ENCODE assay signal across 14 cellular contexts in the genomic region with DNA sequence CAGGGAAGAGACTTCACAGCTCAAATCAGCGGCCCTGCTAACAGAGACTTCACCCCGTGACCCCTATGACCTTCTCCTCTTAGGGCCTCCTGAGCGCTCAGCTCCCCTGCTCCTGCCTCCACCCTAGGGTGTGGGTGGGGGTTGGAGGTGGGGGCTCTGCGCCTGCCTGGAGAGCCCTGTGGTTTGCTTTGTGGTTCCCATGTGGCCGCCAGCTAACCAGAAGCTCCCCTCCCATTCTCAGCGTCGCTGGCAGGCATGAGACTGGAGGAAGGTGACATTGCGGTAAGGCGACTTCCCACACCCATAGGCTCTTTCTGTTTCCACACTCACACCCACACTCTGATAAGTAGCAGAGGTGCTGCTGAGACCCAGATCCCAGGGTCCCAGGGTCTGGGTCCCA. TPM values are rescaled to one million over a fixed set of nuclear protein-coding genes. Genes with fewer than 3 reads are reported as not detected.
A peak's percentile ranks its signal among the peaks of the same experiment; 100 is the strongest.
DNase-seq lines count a peak whose midpoint lies in the region; ATAC-seq lines count a peak whose summit lies in the region.
"Had no signal": no experiment of that assay in that cellular context is flagged by ENCODE, and none has a peak within 500 bp of the region (broad histone marks: within the 10 kb centered on the region; RNA-seq: fewer than 3 reads in every experiment).

No MANE protein-coding gene starts in this region.

- peaks cover 0 to 30% (median 20%) of the 10 kb centered on the region in 4 donors for H3K4me1 Mint-ChIP-seq in CD4-positive, CD25-positive, alpha-beta regulatory T cell
- peaks cover 27% of the 10 kb centered on the region for H3K4me1 Mint-ChIP-seq in activated T-cell treated with anti-CD3 and anti-CD28 coated beads, Interleukin-2, amount 50 U/mL, for 72 hours (ENCODE audit: low read depth)
- peaks cover 25 to 33% of the 10 kb centered on the region in 2 donors for H3K4me1 Mint-ChIP-seq in natural killer cell treated with Interleukin-12 subunit alpha and Interleukin-12 subunit beta and Interleukin-15 and Interleukin-18, amount 100 ng/mL, for 72 hours (ENCODE audit: low read depth in 2 of 2)
- H3K4me1 Mint-ChIP-seq: neural crest cell had no signal

- H3K36me3 Mint-ChIP-seq in CD4-positive, CD25-positive, alpha-beta regulatory T cell, result peaks cover 3% of the 10 kb centered on the region
- peaks cover 5 to 12% of the 10 kb centered on the region in 2 donors for H3K36me3 Mint-ChIP-seq in activated T-cell treated with anti-CD3 and anti-CD28 coated beads, Interleukin-2, amount 50 U/mL, for 72 hours (ENCODE audit: insufficient read depth in 2 of 2)
- H3K36me3 Mint-ChIP-seq in natural killer cell treated with Interleukin-12 subunit alpha and Interleukin-12 subunit beta and Interleukin-15 and Interleukin-18, amount 100 ng/mL, for 72 hours, result no peaks in the 10 kb centered on the region

- no peak overlapping the region for H3K27ac ChIP-seq in CD4-positive, CD25-positive, alpha-beta regulatory T cell (ENCODE audit: insufficient read depth, low read length, poor library complexity, severe bottlenecking)

- peaks cover 20% of the 10 kb centered on the region for H3K4me1 ChIP-seq in CD4-positive, CD25-positive, alpha-beta regulatory T cell (ENCODE audit: control insufficient read depth, insufficient read depth, low read length, poor library complexity, severe bottlenecking)
- H3K4me1 ChIP-seq: HAP-1 had no signal

- H3K4me3 ChIP-seq in CD4-positive, CD25-positive, alpha-beta regulatory T cell (ENCODE audit: low read depth, low read length), result peak overlapping the region; percentile 13
- H3K4me3 ChIP-seq: HAP-1 had no signal

- no peaks in the 10 kb centered on the region for H3K27me3 Mint-ChIP-seq in CD4-positive, CD25-positive, alpha-beta regulatory T cell
- no peaks in the 10 kb centered on the region for H3K27me3 Mint-ChIP-seq in activated T-cell treated with anti-CD3 and anti-CD28 coated beads, Interleukin-2, amount 50 U/mL, for 72 hours (ENCODE audit: low read depth)
- H3K27me3 Mint-ChIP-seq in natural killer cell treated with Interleukin-12 subunit alpha and Interleukin-12 subunit beta and Interleukin-15 and Interleukin-18, amount 100 ng/mL, for 72 hours, result peaks cover 0 to 4% of the 10 kb centered on the region in 2 donors

- peaks cover 2% of the 10 kb centered on the region for H3K36me3 ChIP-seq in CD4-positive, CD25-positive, alpha-beta regulatory T cell (ENCODE audit: control insufficient read depth, insufficient read depth, low read length)

- H3K4me3 Mint-ChIP-seq in CD4-positive, CD25-positive, alpha-beta regulatory T cell, result peak overlapping the region in 3 of 4 donors; percentile 52 to 79 (median 63)
- H3K4me3 Mint-ChIP-seq in activated T-cell treated with anti-CD3 and anti-CD28 coated beads, Interleukin-2, amount 50 U/mL, for 72 hours, result peak overlapping the region in 1 of 2 donors; percentile 38
- H3K4me3 Mint-ChIP-seq in natural killer cell treated with Interleukin-12 subunit alpha and Interleukin-12 subunit beta and Interleukin-15 and Interleukin-18, amount 100 ng/mL, for 72 hours, result no peak overlapping the region
- H3K4me3 Mint-ChIP-seq: neural crest cell had no signal

- no peaks in the 10 kb centered on the region for H3K9me3 ChIP-seq in CD4-positive, CD25-positive, alpha-beta regulatory T cell (ENCODE audit: control insufficient read depth in 2 of 2, low read length in 2 of 2)
- H3K9me3 ChIP-seq: HAP-1 had no signal

- peak overlapping the region; percentile 79 to 84 (median 82) for H3K27ac Mint-ChIP-seq in CD4-positive, CD25-positive, alpha-beta regulatory T cell
- no peak overlapping the region for H3K27ac Mint-ChIP-seq in activated T-cell treated with anti-CD3 and anti-CD28 coated beads, Interleukin-2, amount 50 U/mL, for 72 hours
- H3K27ac Mint-ChIP-seq in natural killer cell treated with Interleukin-12 subunit alpha and Interleukin-12 subunit beta and Interleukin-15 and Interleukin-18, amount 100 ng/mL, for 72 hours, result no peak overlapping the region

- no peaks in the 10 kb centered on the region for H3K27me3 ChIP-seq in CD4-positive, CD25-positive, alpha-beta regulatory T cell (ENCODE audit: control insufficient read depth, insufficient read depth, low read length)

- H3K9me3 Mint-ChIP-seq in CD4-positive, CD25-positive, alpha-beta regulatory T cell, result no peaks in the 10 kb centered on the region
- no peaks in the 10 kb centered on the region for H3K9me3 Mint-ChIP-seq in activated T-cell treated with anti-CD3 and anti-CD28 coated beads, Interleukin-2, amount 50 U/mL, for 72 hours
- no peaks in the 10 kb centered on the region for H3K9me3 Mint-ChIP-seq in natural killer cell treated with Interleukin-12 subunit alpha and Interleukin-12 subunit beta and Interleukin-15 and Interleukin-18, amount 100 ng/mL, for 72 hours
- H3K9me3 Mint-ChIP-seq: neural crest cell had no signal

- peak in 2 of 3 donors; percentile 7 to 65 for DNase-seq in CD4-positive, CD25-positive, alpha-beta regulatory T cell
- DNase-seq in OCI-M1 (lab: John Stamatoyannopoulos, UW) (peak; percentile 82), H4 (ENCODE audit: low spot score) (no peak), hepatic stellate cell (ENCODE audit: low spot score) (no peak)
- peak; percentile 12 to 22 for DNase-seq in activated T-cell treated with anti-CD3 and anti-CD28 coated beads, Interleukin-2, amount 50 U/mL, for 72 hours
- no peak for DNase-seq in natural killer cell treated with Interleukin-12 subunit alpha and Interleukin-12 subunit beta and Interleukin-15 and Interleukin-18, amount 100 ng/mL, for 72 hours (ENCODE audit: low spot score)
- DNase-seq: effector CD8-positive, alpha-beta T cell; NCI-H1694 treated with DMSO at 0.1 percent for 48 hours; NCI-H526 treated with DMSO at 0.1 percent for 48 hours; SIG-M5 had no signal

- ATAC-seq in CD4-positive, CD25-positive, alpha-beta regulatory T cell (ENCODE audit: low read depth in 2 of 2), result peak in 1 of 2 donors; percentile 45
- peak; percentile 59 to 69 for ATAC-seq in activated T-cell treated with anti-CD3 and anti-CD28 coated beads, Interleukin-2, amount 50 U/mL, for 72 hours (replicated peaks in 1 of 2)
- ATAC-seq in natural killer cell treated with Interleukin-12 subunit alpha and Interleukin-12 subunit beta and Interleukin-15 and Interleukin-18, amount 100 ng/mL, for 72 hours, result peak; percentile 75 to 78
- no peak for ATAC-seq in HG03460 (IDR thresholded peaks at IDR 0.05; ENCODE audit: unreplicated experiment)
- ATAC-seq in GM18858 (IDR thresholded peaks at IDR 0.05; ENCODE audit: unreplicated experiment), result no peak

RNA-seq across cellular contexts. Expression of a gene that starts 27.6 kb away (rescaled TPM):
- total RNA-seq in CD4-positive, CD25-positive, alpha-beta regulatory T cell, result 5.6 TPM
- polyA plus RNA-seq in CD4-positive, CD25-positive, alpha-beta regulatory T cell, result 1 to 10 TPM in 3 of 4 donors, under 1 TPM in 1; 0.72 to 3.0 (median 1.7) TPM
- total RNA-seq in activated T-cell treated with anti-CD3 and anti-CD28 coated beads, Interleukin-2, amount 50 U/mL, for 72 hours, result 1 to 10 TPM; 2.4 to 2.9 TPM
- total RNA-seq in natural killer cell treated with Interleukin-12 subunit alpha and Interleukin-12 subunit beta and Interleukin-15 and Interleukin-18, amount 100 ng/mL, for 72 hours, result 10 to 100 TPM in 1 of 2 donors, 1 to 10 TPM in 1; 3.8 to 11.4 TPM
- 0.08 and 1.3 TPM in 2 replicates for total RNA-seq in H4 (2014; rRNA removed; shearing (Covaris generic))

Comparison
In these comparisons a context has a peak if more than half of its experiments do, and no peak if none do; other contexts are left out.
1. ATAC-seq: peak in activated T-cell treated with anti-CD3 and anti-CD28 coated beads, Interleukin-2, amount 50 U/mL, for 72 hours (2 of 2) and natural killer cell treated with Interleukin-12 subunit alpha and Interleukin-12 subunit beta and Interleukin-15 and Interleukin-18, amount 100 ng/mL, for 72 hours (2 of 2); none in HG03460 (single experiment) and GM18858 (single experiment).
2. DNase-seq: peak in CD4-positive, CD25-positive, alpha-beta regulatory T cell (2 of 3), OCI-M1 (single experiment) and activated T-cell treated with anti-CD3 and anti-CD28 coated beads, Interleukin-2, amount 50 U/mL, for 72 hours (2 of 2); none in natural killer cell treated with Interleukin-12 subunit alpha and Interleukin-12 subunit beta and Interleukin-15 and Interleukin-18, amount 100 ng/mL, for 72 hours (single experiment), H4 (single experiment) and hepatic stellate cell (single experiment).
3. H3K27ac Mint-ChIP-seq: peak in CD4-positive, CD25-positive, alpha-beta regulatory T cell (3 of 3); none in activated T-cell treated with anti-CD3 and anti-CD28 coated beads, Interleukin-2, amount 50 U/mL, for 72 hours (single experiment) and natural killer cell treated with Interleukin-12 subunit alpha and Interleukin-12 subunit beta and Interleukin-15 and Interleukin-18, amount 100 ng/mL, for 72 hours (0 of 2).